8 cellular contexts compared by ENCODE assay signal in genomic region chr1:42925132-42925769, GRCh38. TPM values are rescaled to one million over a fixed set of nuclear protein-coding genes. Genes with fewer than 3 reads are reported as not detected.
DNase-seq lines count a peak whose midpoint lies in the region; ATAC-seq and TF ChIP-seq lines count a peak whose summit lies in the region.

No MANE protein-coding gene starts in this region.

- intact Hi-C loops in dendritic cell treated with granulocyte-macrophage colony-stimulating factor and Interleukin-4, amounts not matched to agents 40 ng/mL and 50 ng/mL, for 4 days (cut with micrococcal nuclease), result no loop called here
- intact Hi-C loops in ovary (cut with DNase I), result loop anchor here in 1 of 4 donors (10.0 kb wide), 1 partner anchor 160 kb away; the partner anchor contains the start of genes C1orf50 and P3H1

- no peak for TF ChIP-seq POLR2A in ovary (IDR thresholded peaks at IDR 0.05)

- WGBS in ovary, 3 donors, result 53 to 54% (median 54%) methylated on average over 3 of the region's 3 CpGs

- H3K27me3 Mint-ChIP-seq in dendritic cell treated with granulocyte-macrophage colony-stimulating factor and Interleukin-4, amounts not matched to agents 40 ng/mL and 50 ng/mL, for 4 days, result no peaks in the 10 kb centered on the region

- TF ChIP-seq CTCF in ovary (IDR thresholded peaks at IDR 0.05), result no peak

- H3K36me3 Mint-ChIP-seq in dendritic cell treated with granulocyte-macrophage colony-stimulating factor and Interleukin-4, amounts not matched to agents 40 ng/mL and 50 ng/mL, for 4 days (ENCODE audit: low read depth), result peaks cover 47% of the 10 kb centered on the region

- no peak for TF ChIP-seq EP300 in ovary (IDR thresholded peaks at IDR 0.05)

- peak overlapping the region; percentile 93 for H3K27ac Mint-ChIP-seq in dendritic cell treated with granulocyte-macrophage colony-stimulating factor and Interleukin-4, amounts not matched to agents 40 ng/mL and 50 ng/mL, for 4 days

- H3K27me3 ChIP-seq in ovary, result no peaks in the 10 kb centered on the region

- H3K4me3 ChIP-seq in GM08714 (ENCODE audit: low read length) (peak overlapping the region; percentile 54; the same call in 1 of the 2 replicates), ovary (peak overlapping the region; percentile 63)

- H3K36me3 ChIP-seq in ovary, result no peaks in the 10 kb centered on the region

- peaks cover 2% of the 10 kb centered on the region for H3K4me1 ChIP-seq in ovary (ENCODE audit: insufficient read depth)

- H3K9me3 Mint-ChIP-seq in dendritic cell treated with granulocyte-macrophage colony-stimulating factor and Interleukin-4, amounts not matched to agents 40 ng/mL and 50 ng/mL, for 4 days, result no peaks in the 10 kb centered on the region

- H3K4me1 Mint-ChIP-seq in dendritic cell treated with granulocyte-macrophage colony-stimulating factor and Interleukin-4, amounts not matched to agents 40 ng/mL and 50 ng/mL, for 4 days (ENCODE audit: low read depth), result peaks cover 29% of the 10 kb centered on the region

- peak overlapping the region; percentile 88 for H3K4me3 Mint-ChIP-seq in dendritic cell treated with granulocyte-macrophage colony-stimulating factor and Interleukin-4, amounts not matched to agents 40 ng/mL and 50 ng/mL, for 4 days

- H3K27ac ChIP-seq in ovary, result peak overlapping the region; percentile 77 to 80

- H3K9me3 ChIP-seq in ovary, result no peaks in the 10 kb centered on the region

- DNase-seq in NCI-H2227 (lab: John Stamatoyannopoulos, UW; ENCODE audit: unreplicated experiment) (peak; percentile 20), ovary (no peak), DMS79 (lab: John Stamatoyannopoulos, UW) (no peak), NCI-H128 (lab: John Stamatoyannopoulos, UW; ENCODE audit: unreplicated experiment) (no peak), COLO668 (lab: John Stamatoyannopoulos, UW; ENCODE audit: unreplicated experiment) (no peak)

- no peak for ATAC-seq in HG03108 (IDR thresholded peaks at IDR 0.05; ENCODE audit: unreplicated experiment)

RNA-seq across cellular contexts. Expression of gene SLC2A1, which starts 33.4 kb away (rescaled TPM):
- total RNA-seq in ovary, result 10 to 100 TPM; 10.3 to 65.4 (median 26.0) TPM
- polyA plus RNA-seq in ovary, result 10 to 100 TPM; 11.4 to 11.7 TPM
